21 cellular contexts compared by ENCODE assay signal in the genomic region with DNA sequence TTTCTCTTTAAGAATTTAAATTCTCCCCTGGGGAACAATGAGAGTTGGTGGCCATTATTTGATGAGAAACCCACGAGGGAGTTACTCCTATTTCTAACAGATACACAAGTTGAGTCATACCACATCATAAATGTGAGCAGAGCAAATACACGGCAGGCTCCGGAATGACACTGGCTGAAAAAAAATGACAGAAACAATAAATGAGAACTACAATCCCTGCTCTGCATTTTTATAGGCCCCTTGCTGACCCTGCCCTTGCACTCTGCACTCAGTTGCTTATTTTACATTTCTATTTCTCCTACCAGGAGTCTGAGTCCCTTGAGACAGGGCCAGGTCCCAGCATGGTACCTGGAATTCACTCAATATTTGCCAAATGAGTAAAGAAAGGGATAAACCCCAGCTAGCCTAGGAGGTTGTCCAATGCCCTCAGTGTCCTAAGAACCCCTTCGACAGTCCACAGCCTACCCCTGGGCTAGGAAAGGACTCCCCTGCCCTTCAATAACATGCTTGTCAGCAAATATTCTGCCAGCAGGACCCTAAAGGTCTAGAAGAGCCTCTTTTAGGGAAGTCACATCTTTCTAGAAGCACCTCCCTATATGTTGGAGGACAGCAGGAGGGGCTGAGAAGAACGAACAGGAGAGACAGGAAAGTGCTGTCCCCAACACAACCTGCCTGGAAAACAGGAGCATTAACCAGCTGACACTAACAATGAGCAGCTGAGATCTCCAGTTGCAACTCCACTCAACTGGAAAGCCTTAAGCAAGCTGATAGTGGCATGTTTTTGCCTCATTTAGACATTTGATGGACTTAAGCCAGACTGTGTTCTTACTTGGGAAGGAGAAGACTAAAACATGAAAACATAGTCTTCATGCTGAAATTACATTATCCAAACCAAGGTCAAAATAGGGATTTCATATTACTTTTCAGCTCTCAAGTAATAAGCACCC.
A peak's percentile ranks its signal among the peaks of the same experiment; 100 is the strongest.
DNase-seq lines count a peak whose midpoint lies in the region; ATAC-seq, FAIRE-seq and TF ChIP-seq lines count a peak whose summit lies in the region.
"Had no signal": no experiment of that assay in that cellular context is flagged by ENCODE, and none has a peak within 500 bp of the region (broad histone marks: within the 10 kb centered on the region; RNA-seq: fewer than 3 reads in every experiment).

No MANE protein-coding gene starts in this region.

- no peak for FAIRE-seq in H1 (lab: Jason Lieb, UNC)
- FAIRE-seq: endometrium had no signal

- no peak overlapping the region for H3K4ac ChIP-seq in H1 (replicated peaks; ENCODE audit: insufficient read length, low read depth, low read length)

- WGBS in H1 (ENCODE audit: extremely low coverage in 1 of 2, insufficient coverage in 1 of 2, insufficient read length in 1 of 2, insufficient replicate concordance in 2 of 2, low coverage in 1 of 2, low lambda C conversion rate in 2 of 2, missing lambda C conversion rate in 1 of 2), 2 experiments: 90% methylated on average over 5 of the region's 5 CpGs; no CpG with 5 or more reads in 1 of the 2 experiments

- no peak overlapping the region for H3K23ac ChIP-seq in H1 (ENCODE audit: insufficient read length)

- no peak overlapping the region for H2BK120ac ChIP-seq in H1 (replicated peaks; ENCODE audit: low read depth, low read length)

- no peak overlapping the region for H2AK5ac ChIP-seq in H1 (ENCODE audit: low read depth, low read length)

- POLR2A ChIA-PET in H1 (lab: Charles Lee; ENCODE audit: partially characterized antibody): no interaction called here

- no peak overlapping the region for H2BK20ac ChIP-seq in H1 (ENCODE audit: low read length)

- CTCF ChIA-PET in H1 (lab: Charles Lee; ENCODE audit: partially characterized antibody): interaction anchor here (0.9 to 2.2 kb wide), 4 partner anchors 20 to 1239 kb away, joined by 3 to 6 read pairs (median 4); no protein-coding TSS in a partner anchor

- no peaks in the 10 kb centered on the region for H3K79me1 ChIP-seq in H1 (ENCODE audit: low read depth, low read length)

- no peak overlapping the region for H3K14ac ChIP-seq in H1 (ENCODE audit: insufficient read length)

- H3K4me3 ChIP-seq in MG63: no peak overlapping the region
- no peak overlapping the region for H3K4me3 ChIP-seq in H1 (ENCODE audit: extremely low read depth in 1 of 4, insufficient read depth in 2 of 4, low read depth in 3 of 4, low read length in 4 of 4)
- H3K4me3 ChIP-seq: breast epithelium, heart right ventricle, spleen, uterus had no signal

- H4K8ac ChIP-seq in H1 (ENCODE audit: extremely low read depth, insufficient read depth, low read length): no peak overlapping the region

- H3K18ac ChIP-seq in H1 (ENCODE audit: extremely low read depth, low read length): no peak overlapping the region

- no peak overlapping the region for H3K56ac ChIP-seq in H1 (replicated peaks; ENCODE audit: insufficient read length, low read depth, low read length)

- H4K91ac ChIP-seq in H1 (replicated peaks; ENCODE audit: insufficient read length, low read length): no peak overlapping the region

- no peak for TF ChIP-seq RAD21 in H1 (IDR thresholded peaks at IDR 0.05 in 1 of 2, conservative IDR thresholded peaks at IDR 0.05 in 1 of 2; ENCODE audit: low read depth in 2 of 2, low read length in 2 of 2)

- H3K27ac ChIP-seq in H1 (ENCODE audit: low read depth, low read length): no peak overlapping the region
- H3K27ac ChIP-seq: 22Rv1, breast epithelium, heart right ventricle, spleen, uterus had no signal

- no peak for TF ChIP-seq CTCF in H1 (IDR thresholded peaks at IDR 0.05; ENCODE audit: control extremely low read depth in 1 of 3, insufficient read depth in 1 of 3, low read depth in 1 of 3, low read length in 3 of 3)

- H2BK12ac ChIP-seq in H1 (ENCODE audit: low read depth, low read length): no peak overlapping the region

- ATAC-seq in HG03520 (IDR thresholded peaks at IDR 0.05; ENCODE audit: unreplicated experiment): no peak
- ATAC-seq: heart right ventricle had no signal

- peak overlapping the region; percentile 46; the same call in 1 of the 2 replicates for H2BK15ac ChIP-seq in H1 (ENCODE audit: low read length)

- peaks cover 0 to 8% (median under 1%) of the 10 kb centered on the region in 4 experiments; a peak in 4 of 7 replicates for H3K4me1 ChIP-seq in H1 (replicated peaks in 1 of 4; ENCODE audit: control insufficient read depth in 3 of 4, insufficient read depth in 4 of 4, low read length in 3 of 4)
- H3K4me1 ChIP-seq: BE2C, breast epithelium, heart right ventricle, spleen, uterus had no signal

- no peak overlapping the region for H2BK5ac ChIP-seq in H1 (ENCODE audit: low read depth, low read length)

- H3K9me3 ChIP-seq in MG63 (peaks cover 8% of the 10 kb centered on the region; the same call in 1 of the 2 replicates), H1 (ENCODE audit: insufficient read depth in 2 of 2, low read depth in 1 of 2, low read length in 1 of 2) (peaks cover 19 to 22% of the 10 kb centered on the region in 2 experiments)
- H3K9me3 ChIP-seq: BE2C had no signal

- H3K4me2 ChIP-seq in H1 (ENCODE audit: insufficient read depth in 1 of 2, low read depth in 2 of 2, low read length in 2 of 2): no peak overlapping the region

- H4K20me1 ChIP-seq in H1 (replicated peaks in 1 of 2; ENCODE audit: control insufficient read depth in 1 of 2, insufficient read depth in 2 of 2, low read length in 2 of 2): no peaks in the 10 kb centered on the region

- H3K36me3 ChIP-seq in MG63 (no peaks in the 10 kb centered on the region), H1 (ENCODE audit: control insufficient read depth in 2 of 4, insufficient read depth in 4 of 4, low read length in 3 of 4) (no peaks in the 10 kb centered on the region; a peak in 1 of 8 replicates)
- H3K36me3 ChIP-seq: BE2C, breast epithelium, heart right ventricle, spleen, uterus had no signal

- TF ChIP-seq POLR2A in H1 (IDR thresholded peaks at IDR 0.05; ENCODE audit: control extremely low read depth in 1 of 2, low read depth in 2 of 2, low read length in 2 of 2): no peak

- H3K27me3 ChIP-seq in MG63 (no peaks in the 10 kb centered on the region), H1 (replicated peaks in 1 of 4; ENCODE audit: control insufficient read depth in 3 of 4, extremely low read depth in 1 of 4, insufficient read depth in 3 of 4, low read length in 3 of 4) (no peaks in the 10 kb centered on the region)
- H3K27me3 ChIP-seq: BE2C, breast epithelium, heart right ventricle, spleen, uterus had no signal

- H2AFZ ChIP-seq in H1 (ENCODE audit: low read length): no peak overlapping the region

- DNase-seq in DMS 273 (lab: John Stamatoyannopoulos, UW; ENCODE audit: unreplicated experiment) (peak; percentile 4), DMS 273 treated with DMSO at 0.1 percent for 48 hours (lab: John Stamatoyannopoulos, UW) (no peak), MG63 (peak; percentile 82), H1 (ENCODE audit: low read depth in 1 of 2, low spot score in 2 of 2) (no peak), retina (peak; percentile 32), AG20443 (ENCODE audit: low spot score) (no peak), NCI-H526 treated with DMSO at 0.1 percent for 48 hours (lab: John Stamatoyannopoulos, UW) (no peak)
- DNase-seq: activated CD4-positive, alpha-beta T cell treated with anti-CD3 and anti-CD28 coated beads, Interleukin-2, amount 10 ng/mL, durations not matched to agents 24 days and 14 days; BE2C; GDM1; heart right ventricle; immature natural killer cell; NCI-H1048; NCI-H2029 treated with DMSO at 0.1 percent for 48 hours; spleen; stimulated activated CD4-positive, alpha-beta T cell treated with anti-CD3 and anti-CD28 coated beads, Interleukin-4, amount 100 ng/mL, for 4 hours; uterus had no signal

- TF ChIP-seq EP300 in H1 (IDR thresholded peaks at IDR 0.05; ENCODE audit: borderline replicate concordance in 1 of 2, low read depth in 2 of 2, low read length in 2 of 2): no peak

- no peak overlapping the region for H4K5ac ChIP-seq in H1 (ENCODE audit: insufficient read length, low read depth, low read length)

- H3K23me2 ChIP-seq in H1 (ENCODE audit: low read depth, low read length): no peaks in the 10 kb centered on the region

- no peaks in the 10 kb centered on the region for H3K79me2 ChIP-seq in H1 (ENCODE audit: control insufficient read depth in 1 of 2, insufficient read depth in 2 of 2, low read length in 2 of 2)

- H3K9ac ChIP-seq in H1 (replicated peaks in 1 of 4; ENCODE audit: extremely low read depth in 1 of 4, low read depth in 3 of 4, low read length in 3 of 4): no peak overlapping the region

TF ChIP-seq in H1, 55 proteins besides CTCF, POLR2A, EP300 and RAD21:
- TF ChIP-seq TAF1 (IDR thresholded peaks at IDR 0.05; ENCODE audit: low read depth, low read length) (no peak), MAX (IDR thresholded peaks at IDR 0.05) (no peak), CBX5 (IDR thresholded peaks at IDR 0.05; ENCODE audit: low read depth, low read length) (no peak), TEAD4 (IDR thresholded peaks at IDR 0.05; ENCODE audit: low read depth, low read length) (no peak), RXRA (IDR thresholded peaks at IDR 0.05; ENCODE audit: insufficient read depth, low read depth, low read length) (no peak), KDM4A (IDR thresholded peaks at IDR 0.05; ENCODE audit: low read depth, low read length, severe bottlenecking) (no peak)

Comparison
In these comparisons a context has a peak if more than half of its experiments do, and no peak if none do; other contexts are left out.
1. DNase-seq: peak in DMS 273 (single experiment), MG63 (single experiment) and retina (single experiment); none in DMS 273 treated with DMSO at 0.1 percent for 48 hours (single experiment), H1 (0 of 2), AG20443 (single experiment) and NCI-H526 treated with DMSO at 0.1 percent for 48 hours (single experiment).